In genomic region chr6:143449082-143449481, GRCh38 we compare ENCODE assay signal across 7 cellular contexts. TPM values are rescaled to one million over a fixed set of nuclear protein-coding genes. Genes with fewer than 3 reads are reported as not detected.
DNase-seq lines count a peak whose midpoint lies in the region; FAIRE-seq and TF ChIP-seq lines count a peak whose summit lies in the region.

No MANE protein-coding gene starts in this region.

- FAIRE-seq in HTR-8/SVneo (lab: Jason Lieb, UNC) = no peak

- H3K27me3 ChIP-seq in GM06990 (replicated peaks; ENCODE audit: control insufficient read depth, insufficient read depth, low read length) (no peaks in the 10 kb centered on the region), duodenal mucosa (ENCODE audit: control insufficient read depth in 1 of 2, insufficient read depth in 2 of 2, low read length in 2 of 2) (no peaks in the 10 kb centered on the region), osteoblast (ENCODE audit: insufficient read depth, low read length) (no peaks in the 10 kb centered on the region)

- H3K79me2 ChIP-seq in osteoblast (ENCODE audit: insufficient read depth, low read length) = peaks cover 50% of the 10 kb centered on the region

- DNase-seq in GM06990 (ENCODE audit: extremely low read depth, insufficient read length) (no peak), LNCaP clone FGC (ENCODE audit: low read depth) (no peak), osteoblast (ENCODE audit: insufficient read length, low spot score, missing footprints) (no peak), HTR-8/SVneo (ENCODE audit: insufficient read length, low spot score) (no peak), NCI-H510A (lab: John Stamatoyannopoulos, UW) (no peak), NCI-H2107 (lab: John Stamatoyannopoulos, UW) (no peak)

- H3K9ac ChIP-seq in duodenal mucosa (ENCODE audit: low read depth in 1 of 2, low read length in 2 of 2) = peak overlapping the region; percentile 90 to 91

- no peak for TF ChIP-seq CTCF in GM06990 (IDR thresholded peaks at IDR 0.05; ENCODE audit: insufficient read depth, low read length, poor library complexity, severe bottlenecking)
- no peak for TF ChIP-seq CTCF in LNCaP clone FGC (IDR thresholded peaks at IDR 0.05; ENCODE audit: control insufficient read depth, extremely low read depth, insufficient read depth)
- TF ChIP-seq CTCF in osteoblast (IDR thresholded peaks at IDR 0.05; ENCODE audit: extremely low read depth, low read depth, low read length) = no peak

- peak overlapping the region; percentile 69 for H3K4me3 ChIP-seq in GM06990 (replicated peaks; ENCODE audit: low read depth, low read length)
- peak overlapping the region; percentile 76 for H3K4me3 ChIP-seq in LNCaP clone FGC (ENCODE audit: low read depth, low read length)
- peak overlapping the region; percentile 90 to 99 for H3K4me3 ChIP-seq in duodenal mucosa (ENCODE audit: low read depth in 1 of 2, low read length in 2 of 2)
- peak overlapping the region; percentile 79 for H3K4me3 ChIP-seq in osteoblast (ENCODE audit: insufficient read depth, low read length)

- H3K9me3 ChIP-seq in duodenal mucosa (ENCODE audit: control insufficient read depth in 1 of 2, low read length in 2 of 2) (no peaks in the 10 kb centered on the region), osteoblast (ENCODE audit: low read depth, low read length) (no peaks in the 10 kb centered on the region)

- H3K4me1 ChIP-seq in duodenal mucosa (ENCODE audit: control insufficient read depth in 1 of 2, insufficient read depth in 2 of 2, low read length in 2 of 2) = peaks cover 15 to 16% of the 10 kb centered on the region in 2 donors
- H3K4me1 ChIP-seq in osteoblast (ENCODE audit: insufficient read depth, low read length) = peaks cover 19% of the 10 kb centered on the region

- H2AFZ ChIP-seq in osteoblast (ENCODE audit: low read length) = peak overlapping the region; percentile 95

- no peaks in the 10 kb centered on the region for H4K20me1 ChIP-seq in osteoblast (ENCODE audit: insufficient read depth, low read length)

- no peaks in the 10 kb centered on the region; the same call in 1 of the 2 replicates for H3K36me3 ChIP-seq in GM06990 (ENCODE audit: control insufficient read depth, insufficient read depth, low read length)
- no peaks in the 10 kb centered on the region for H3K36me3 ChIP-seq in duodenal mucosa (ENCODE audit: control insufficient read depth in 1 of 2, insufficient read depth in 2 of 2, low read length in 2 of 2)
- H3K36me3 ChIP-seq in osteoblast (ENCODE audit: insufficient read depth, low read length) = peaks cover 4% of the 10 kb centered on the region

- H3K4me2 ChIP-seq in osteoblast (ENCODE audit: insufficient read depth, low read length) = peak overlapping the region; percentile 96

- no peak overlapping the region for H3K27ac ChIP-seq in duodenal mucosa (ENCODE audit: low read depth, low read length)
- peak overlapping the region; percentile 72 for H3K27ac ChIP-seq in osteoblast (ENCODE audit: low read depth, low read length)

RNA-seq across cellular contexts. Expression of gene ADAT2, which starts 1.4 kb away (rescaled TPM):
- total RNA-seq in osteoblast = 2.2 and 3.8 TPM in 2 replicates

RNA-seq across cellular contexts. Expression of gene PEX3, which starts 1.5 kb away (rescaled TPM):
- total RNA-seq in osteoblast = 19.2 and 22.1 TPM in 2 replicates
